ENCODE assay signal across 21 cellular contexts in genomic region chr3:73094951-73095350, GRCh38. TPM values are rescaled to one million over a fixed set of nuclear protein-coding genes. Genes with fewer than 3 reads are reported as not detected.
DNase-seq lines count a peak whose midpoint lies in the region; FAIRE-seq and TF ChIP-seq lines count a peak whose summit lies in the region.
"Had no signal": no experiment of that assay in that cellular context is flagged by ENCODE, and none has a peak within 500 bp of the region (broad histone marks: within the 10 kb centered on the region; RNA-seq: fewer than 3 reads in every experiment).

No MANE protein-coding gene starts in this region.

- WGBS in HUES64 = 25% methylated on average over 12 of the region's 12 CpGs
- WGBS in mesenchymal stem cell = 81% methylated on average over 12 of the region's 12 CpGs

- no peak overlapping the region for H3K4me2 ChIP-seq in astrocyte (ENCODE audit: low read length)
- no peak overlapping the region for H3K4me2 ChIP-seq in mesenchymal stem cell (ENCODE audit: low read length, poor library complexity, severe bottlenecking)

- DNase-seq in ELF-1 (ENCODE audit: low read depth, low spot score) (peak; percentile 92), astrocyte (ENCODE audit: low read depth) (no peak), mesenchymal stem cell (no peak), A172 (ENCODE audit: low spot score) (no peak), NCI-H128 (lab: John Stamatoyannopoulos, UW; ENCODE audit: unreplicated experiment) (no peak), GM19238 (ENCODE audit: insufficient read length, low spot score) (no peak), GM12892 (ENCODE audit: insufficient read length) (no peak)
- DNase-seq: activated CD4-positive, alpha-beta T cell treated with anti-CD3 and anti-CD28 coated beads for 48 hours; foreskin keratinocyte; GOT3; lower lobe of right lung; natural killer cell; NCI-H2107; NCI-H526 treated with DMSO at 0.1 percent for 48 hours; stimulated activated naive B cell treated with anti-CD40 and anti-IgM and Interleukin-4, amounts not matched to agents 10 μg/mL and 1 μg/mL and 100 μg/mL, for 72 hours had no signal

- H3K4me3 ChIP-seq in HUES64 (ENCODE audit: low read length) = no peak overlapping the region
- H3K4me3 ChIP-seq in astrocyte (ENCODE audit: insufficient read depth, low read depth, low read length) = no peak overlapping the region
- H3K4me3 ChIP-seq in mesenchymal stem cell (ENCODE audit: insufficient read depth in 1 of 2, low read depth in 1 of 2, low read length in 2 of 2) = no peak overlapping the region
- H3K4me3 ChIP-seq: lower lobe of right lung, tibial nerve had no signal

- no peak overlapping the region for H2BK5ac ChIP-seq in mesenchymal stem cell (ENCODE audit: low read depth, low read length, poor library complexity, severe bottlenecking)

- no peak overlapping the region for H4K8ac ChIP-seq in mesenchymal stem cell (ENCODE audit: low read length)

- H3K79me2 ChIP-seq in astrocyte (ENCODE audit: insufficient read depth, low read length) = no peaks in the 10 kb centered on the region

- H3K36me3 ChIP-seq in HUES64 (ENCODE audit: insufficient read depth, low read length) (no peaks in the 10 kb centered on the region), astrocyte (ENCODE audit: insufficient read depth, low read length) (no peaks in the 10 kb centered on the region), mesenchymal stem cell (ENCODE audit: control insufficient read depth in 1 of 2, insufficient read depth in 2 of 2, low read depth in 1 of 2, low read length in 2 of 2) (no peaks in the 10 kb centered on the region)
- H3K36me3 ChIP-seq: lower lobe of right lung, tibial nerve had no signal

- no peak overlapping the region for H2BK120ac ChIP-seq in mesenchymal stem cell (ENCODE audit: low read depth, low read length)

- TF ChIP-seq CTCF in astrocyte (IDR thresholded peaks at IDR 0.05; ENCODE audit: insufficient read depth, low read depth, low read length) = no peak

- H3K9me3 ChIP-seq in HUES64 (ENCODE audit: insufficient read depth, low read depth, low read length) (no peaks in the 10 kb centered on the region), astrocyte (ENCODE audit: insufficient read depth, low read depth, low read length) (no peaks in the 10 kb centered on the region), mesenchymal stem cell (ENCODE audit: control insufficient read depth, low read length) (no peaks in the 10 kb centered on the region)
- H3K9me3 ChIP-seq: lower lobe of right lung had no signal

- H3K36me3 Mint-ChIP-seq in astrocyte (ENCODE audit: low read depth, unreplicated experiment) = no peaks in the 10 kb centered on the region
- H3K36me3 Mint-ChIP-seq: natural killer cell; stimulated activated naive B cell treated with anti-CD40 and anti-IgM and Interleukin-4, amounts not matched to agents 10 μg/mL and 1 μg/mL and 100 μg/mL, for 72 hours had no signal

- no peak overlapping the region for H3K4ac ChIP-seq in mesenchymal stem cell (ENCODE audit: low read depth in 1 of 2, low read length in 2 of 2)

- H2AFZ ChIP-seq in astrocyte (ENCODE audit: low read depth, low read length) (peak overlapping the region; percentile 17), mesenchymal stem cell (ENCODE audit: low read depth, low read length) (peak overlapping the region; percentile 51)

- H3K27ac Mint-ChIP-seq in astrocyte (ENCODE audit: unreplicated experiment) = no peak overlapping the region
- H3K27ac Mint-ChIP-seq: B cell; progenitor cell of endocrine pancreas; stimulated activated naive B cell treated with anti-CD40 and anti-IgM and Interleukin-4, amounts not matched to agents 10 μg/mL and 1 μg/mL and 100 μg/mL, for 72 hours had no signal

- H3K27me3 Mint-ChIP-seq in astrocyte (ENCODE audit: low read depth, unreplicated experiment) = no peaks in the 10 kb centered on the region

- H2BK12ac ChIP-seq in mesenchymal stem cell (ENCODE audit: low read length in 2 of 2) = peak overlapping the region in 1 of 2 experiments; percentile 90

- no peak for FAIRE-seq in astrocyte (lab: Jason Lieb, UNC)
- FAIRE-seq in GM12892 (lab: Jason Lieb, UNC) = no peak
- FAIRE-seq: colon, TTC549 had no signal

- no peak overlapping the region for H3K14ac ChIP-seq in mesenchymal stem cell (ENCODE audit: low read length in 2 of 2)

- peak overlapping the region; percentile 18 for H4K91ac ChIP-seq in mesenchymal stem cell (ENCODE audit: low read length)

- peak overlapping the region; percentile 19; the same call in 1 of the 2 replicates for H3K9ac ChIP-seq in HUES64 (ENCODE audit: low read depth, low read length)
- H3K9ac ChIP-seq in astrocyte (ENCODE audit: low read length) = no peak overlapping the region
- H3K9ac ChIP-seq in mesenchymal stem cell (ENCODE audit: low read length) = no peak overlapping the region

- no peak overlapping the region for H3K4me3 Mint-ChIP-seq in astrocyte (ENCODE audit: unreplicated experiment)
- H3K4me3 Mint-ChIP-seq: B cell; natural killer cell; stimulated activated naive B cell treated with anti-CD40 and anti-IgM and Interleukin-4, amounts not matched to agents 10 μg/mL and 1 μg/mL and 100 μg/mL, for 72 hours had no signal

- H3K27me3 ChIP-seq in HUES64 (ENCODE audit: insufficient read depth, low read length) (no peaks in the 10 kb centered on the region), astrocyte (ENCODE audit: insufficient read depth, low read length) (peaks cover 4% of the 10 kb centered on the region), mesenchymal stem cell (ENCODE audit: control insufficient read depth in 1 of 2, insufficient read depth in 1 of 2, low read length in 2 of 2) (peaks cover 0 to 3% of the 10 kb centered on the region in 2 experiments)
- H3K27me3 ChIP-seq: foreskin keratinocyte, tibial nerve had no signal

- peak overlapping the region; percentile 10 for H2AK5ac ChIP-seq in mesenchymal stem cell (ENCODE audit: low read length, severe bottlenecking)

- H3K23ac ChIP-seq in mesenchymal stem cell (ENCODE audit: low read length in 2 of 2) = no peak overlapping the region

- no peak overlapping the region for H2BK15ac ChIP-seq in mesenchymal stem cell (ENCODE audit: low read depth, poor library complexity, severe bottlenecking)

- H3K4me1 Mint-ChIP-seq in astrocyte (ENCODE audit: low read depth, unreplicated experiment) = peaks cover 9% of the 10 kb centered on the region

- H3K4me1 ChIP-seq in HUES64 (ENCODE audit: insufficient read depth, low read length) (peaks cover 9% of the 10 kb centered on the region), astrocyte (ENCODE audit: insufficient read depth, low read length) (peaks cover 5% of the 10 kb centered on the region), mesenchymal stem cell (ENCODE audit: control insufficient read depth, insufficient read depth, low read depth, low read length) (peaks cover 5% of the 10 kb centered on the region)
- H3K4me1 ChIP-seq: foreskin keratinocyte, lower lobe of right lung, tibial nerve had no signal

- no peak for TF ChIP-seq POLR2A in GM12892 (IDR thresholded peaks at IDR 0.05; ENCODE audit: low read depth, low read length)

- no peaks in the 10 kb centered on the region for H3K79me1 ChIP-seq in mesenchymal stem cell (replicated peaks; ENCODE audit: low read length, poor library complexity, severe bottlenecking)

- H3K27ac ChIP-seq in HUES64 (ENCODE audit: low read depth, low read length) = peak overlapping the region; percentile 63
- no peak overlapping the region for H3K27ac ChIP-seq in astrocyte (ENCODE audit: low read depth, low read length)
- no peak overlapping the region for H3K27ac ChIP-seq in mesenchymal stem cell (ENCODE audit: low read length, poor library complexity, severe bottlenecking)
- H3K27ac ChIP-seq: foreskin keratinocyte, lower lobe of right lung, tibial nerve had no signal

- H4K20me1 ChIP-seq in astrocyte (ENCODE audit: insufficient read depth, low read length) = no peaks in the 10 kb centered on the region

- H3K9me3 Mint-ChIP-seq in astrocyte (ENCODE audit: unreplicated experiment) = no peaks in the 10 kb centered on the region
- H3K9me3 Mint-ChIP-seq: natural killer cell had no signal

- H3K18ac ChIP-seq in mesenchymal stem cell (ENCODE audit: low read depth in 1 of 2, low read length in 2 of 2) = peak overlapping the region in 1 of 2 experiments; percentile 37

RNA-seq across cellular contexts. Expression of gene EBLN2, which starts 33.5 kb away (rescaled TPM):
- polyA plus RNA-seq in HUES64 (2013, experiment 1 of 2) = 2.0 TPM
- polyA plus RNA-seq in HUES64 (2013, experiment 2 of 2) = 1.6 TPM
- 3.1 TPM in 2 replicates for total RNA-seq in astrocyte
- 1.6 TPM for polyA plus RNA-seq in mesenchymal stem cell (2013, experiment 1 of 2)
- polyA plus RNA-seq in mesenchymal stem cell (2013, experiment 2 of 2) = 1.4 TPM
- 0.41 and 2.1 TPM in 2 replicates for total RNA-seq in A172 (2014; rRNA removed; shearing (Covaris generic))
- polyA plus RNA-seq in GM12892 (2012; ENCODE audit: missing spikeins) = 2.4 TPM
